9 cellular contexts compared by ENCODE assay signal in the genomic region with DNA sequence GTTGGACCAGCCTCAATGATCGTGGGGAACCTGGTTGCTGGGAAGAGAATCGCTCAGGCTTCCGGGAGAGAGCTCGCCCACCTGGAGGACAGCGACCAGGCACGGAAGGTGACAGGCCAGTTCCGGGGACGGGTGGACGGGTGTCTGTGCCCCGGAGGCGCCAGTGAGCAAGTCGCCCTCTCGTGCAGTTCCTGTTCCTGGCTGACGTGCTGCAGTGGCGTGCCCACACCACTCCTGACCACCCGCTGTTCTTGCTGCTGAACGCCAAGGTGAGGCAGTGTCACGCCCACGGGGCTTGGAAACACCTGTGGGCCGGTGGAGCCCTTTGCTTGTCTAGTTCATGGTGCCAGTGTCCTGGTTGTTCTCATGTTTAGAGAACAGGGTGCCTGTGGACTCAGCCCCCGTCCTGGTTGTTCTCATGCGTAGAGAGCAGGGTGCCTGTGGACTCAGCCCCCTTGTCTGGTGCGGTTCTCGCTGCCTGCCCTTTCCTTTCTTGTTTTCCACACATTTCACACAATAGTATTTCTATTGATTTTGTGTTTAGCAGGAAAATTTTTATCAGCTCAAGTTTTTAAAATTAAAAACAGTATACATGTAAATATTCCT. TPM values are rescaled to one million over a fixed set of nuclear protein-coding genes. Genes with fewer than 3 reads are reported as not detected.
DNase-seq lines count a peak whose midpoint lies in the region; ATAC-seq and TF ChIP-seq lines count a peak whose summit lies in the region.
"Had no signal": no experiment of that assay in that cellular context is flagged by ENCODE, and none has a peak within 500 bp of the region (broad histone marks: within the 10 kb centered on the region; RNA-seq: fewer than 3 reads in every experiment).

No MANE protein-coding gene starts in this region.

- H3K4me1 Mint-ChIP-seq in T-cell, result peaks cover 77 to 82% (median 78%) of the 10 kb centered on the region in 3 donors

- no peaks in the 10 kb centered on the region for H3K9me3 ChIP-seq in transverse colon

- ATAC-seq in T-cell (replicated peaks in 1 of 4), result peak; percentile 9 to 26 (median 22)
- ATAC-seq in HG03439 (IDR thresholded peaks at IDR 0.05; ENCODE audit: unreplicated experiment), result no peak
- ATAC-seq in HG02884 (IDR thresholded peaks at IDR 0.05; ENCODE audit: unreplicated experiment), result no peak

- H3K4me3 Mint-ChIP-seq in T-cell, result peak overlapping the region; percentile 57 to 84 (median 72)

- POLR2A ChIA-PET in T-cell (lab: Charles Lee), result interaction anchor here (0.9 to 1.6 kb wide), 7 partner anchors 9 to 93 kb away, joined by 3 to 5 read pairs (median 3); partner anchors contain the start of genes DIP2A (in 1 of the 2) and PRMT2 (in 1 of the 2)

- no peaks in the 10 kb centered on the region for H3K27me3 Mint-ChIP-seq in T-cell

- no peaks in the 10 kb centered on the region for H3K4me1 ChIP-seq in transverse colon

- 65 to 84% methylated on average over 6 to 20 of the region's 24 CpGs for WGBS in transverse colon (ENCODE audit: low coverage in 1 of 2), 2 donors

- in situ Hi-C loops in transverse colon (cut with MboI; ENCODE audit: low pct_ligation_motif_present in 1 of 4, low pct_unique_long_range_greater_than_20kb in 1 of 4, low sequenced_read_pairs in 3 of 4), result no loop called here

- peak in 29 of 34 experiments; percentile 6 to 57 (median 31) for DNase-seq in T-cell
- DNase-seq in activated gamma-delta T cell treated with anti-CD3 and anti-CD28 coated beads, Interleukin-2, amount 50 U/mL, for 16 hours (ENCODE audit: low read depth), result peak; percentile 39
- peak; percentile 85 for DNase-seq in mesenteric fat pad (ENCODE audit: low spot score)
- no peak for DNase-seq in transverse colon
- DNase-seq in DMS53 treated with DMSO at 0.1 percent for 48 hours (lab: John Stamatoyannopoulos, UW; ENCODE audit: unreplicated experiment), result no peak
- DNase-seq: NCI-H510A, occipital lobe had no signal

- no peak overlapping the region for H3K4me3 ChIP-seq in transverse colon

- TF ChIP-seq EP300 in transverse colon (IDR thresholded peaks at IDR 0.05; ENCODE audit: low read depth), result no peak

- no peak for TF ChIP-seq POLR2A in transverse colon (IDR thresholded peaks at IDR 0.05)

- H3K36me3 Mint-ChIP-seq in T-cell, result peaks cover 47% of the 10 kb centered on the region

- CTCF ChIA-PET in T-cell (lab: Charles Lee), result interaction anchor here in 1 of 2 donors (0.8 to 3.6 kb wide), 10 partner anchors 8 to 93 kb away, joined by 3 to 25 read pairs (median 6); no protein-coding TSS in a partner anchor

- peaks cover 0 to 4% (median 4%) of the 10 kb centered on the region in 3 donors for H3K9me3 Mint-ChIP-seq in T-cell

- peak overlapping the region; percentile 97 to 99 for H3K27ac Mint-ChIP-seq in T-cell

- H3K27me3 ChIP-seq in transverse colon, result no peaks in the 10 kb centered on the region

- peaks cover 0 to 37% (median 16%) of the 10 kb centered on the region in 4 donors for H3K36me3 ChIP-seq in transverse colon

- peak overlapping the region; percentile 17 to 52 (median 36) for H3K27ac ChIP-seq in transverse colon

- intact Hi-C loops in transverse colon (cut with DNase I; ENCODE audit: low total_unique reads), result no loop called here

- TF ChIP-seq CTCF in transverse colon (IDR thresholded peaks at IDR 0.05), result no peak

RNA-seq across cellular contexts. Expression of gene S100B, which starts 53.1 kb away (rescaled TPM):
- total RNA-seq in T-cell (10 to 100 TPM in 2 of 5 donors, 1 to 10 TPM in 2, under 1 TPM in 1; 0.49 to 11.4 (median 8.9) TPM), mesenteric fat pad (102 TPM), transverse colon (10 to 100 TPM; 10.6 to 37.2 (median 23.2) TPM)

Comparison
In these comparisons a context has a peak if more than half of its experiments do, and no peak if none do; other contexts are left out.
1. ATAC-seq: peak in T-cell (4 of 4); none in HG03439 (single experiment) and HG02884 (single experiment).
2. DNase-seq: peak in T-cell (29 of 34), activated gamma-delta T cell treated with anti-CD3 and anti-CD28 coated beads, Interleukin-2, amount 50 U/mL, for 16 hours (single experiment) and mesenteric fat pad (single experiment); none in transverse colon (single experiment) and DMS53 treated with DMSO at 0.1 percent for 48 hours (single experiment).